ENCODE assay signal across 8 cellular contexts in genomic region chr3:99842826-99843589, GRCh38. TPM values are rescaled to one million over a fixed set of nuclear protein-coding genes. Genes with fewer than 3 reads are reported as not detected.
DNase-seq lines count a peak whose midpoint lies in the region; ATAC-seq, FAIRE-seq and TF ChIP-seq lines count a peak whose summit lies in the region.

No MANE protein-coding gene starts in this region.

- peaks cover 16% of the 10 kb centered on the region for H3K4me1 Mint-ChIP-seq in activated T-cell treated with anti-CD3 and anti-CD28 coated beads, Interleukin-2, amount 50 U/mL, for 4 hours (ENCODE audit: low read depth)

- no peak for TF ChIP-seq EP300 in tibial nerve (IDR thresholded peaks at IDR 0.05)

- H3K9me3 Mint-ChIP-seq in activated T-cell treated with anti-CD3 and anti-CD28 coated beads, Interleukin-2, amount 50 U/mL, for 4 hours = no peaks in the 10 kb centered on the region

- TF ChIP-seq CTCF in GM06990 (IDR thresholded peaks at IDR 0.05; ENCODE audit: insufficient read depth, low read length, poor library complexity, severe bottlenecking) (peak; percentile 51), bronchial epithelial cell (IDR thresholded peaks at IDR 0.05; ENCODE audit: insufficient read depth, low read length, severe bottlenecking) (peak; percentile 45), left lung (IDR thresholded peaks at IDR 0.05) (peak; percentile 25 to 56), tibial nerve (IDR thresholded peaks at IDR 0.05) (peak; percentile 53 to 82 (median 67))

- no peak for TF ChIP-seq POLR2A in tibial nerve (IDR thresholded peaks at IDR 0.05)

- H3K27ac ChIP-seq in left lung (peak overlapping the region in 1 of 2 donors; percentile 65), tibial nerve (peak overlapping the region in 3 of 4 donors; percentile 57 to 73 (median 61))

- H3K36me3 Mint-ChIP-seq in activated T-cell treated with anti-CD3 and anti-CD28 coated beads, Interleukin-2, amount 50 U/mL, for 4 hours (ENCODE audit: insufficient read depth) = peaks cover 5% of the 10 kb centered on the region

- intact Hi-C loops in left lung (cut with DNase I) = loop anchor here in 1 of 2 donors (5.0 kb wide), 1 partner anchor 414 kb away; no protein-coding TSS in a partner anchor

- no peak overlapping the region for H3K4me3 Mint-ChIP-seq in activated T-cell treated with anti-CD3 and anti-CD28 coated beads, Interleukin-2, amount 50 U/mL, for 4 hours

- H3K27me3 Mint-ChIP-seq in activated T-cell treated with anti-CD3 and anti-CD28 coated beads, Interleukin-2, amount 50 U/mL, for 4 hours (ENCODE audit: low read depth) = no peaks in the 10 kb centered on the region

- WGBS in tibial nerve, 2 donors = 44 to 45% methylated on average over 2 of the region's 2 CpGs

- no peaks in the 10 kb centered on the region for H3K36me3 ChIP-seq in GM06990 (ENCODE audit: control insufficient read depth, insufficient read depth, low read length)
- H3K36me3 ChIP-seq in bronchial epithelial cell (ENCODE audit: control insufficient read depth, insufficient read depth, low read length) = no peaks in the 10 kb centered on the region
- no peaks in the 10 kb centered on the region for H3K36me3 ChIP-seq in left lung
- H3K36me3 ChIP-seq in tibial nerve = no peaks in the 10 kb centered on the region

- H3K4me3 ChIP-seq in GM06990 (replicated peaks; ENCODE audit: low read depth, low read length) (no peak overlapping the region), bronchial epithelial cell (ENCODE audit: low read depth, low read length) (no peak overlapping the region), left lung (no peak overlapping the region), tibial nerve (no peak overlapping the region)

- H3K4me1 ChIP-seq in left lung (peaks cover 19 to 28% of the 10 kb centered on the region in 2 donors), tibial nerve (peaks cover 0 to 51% (median 19%) of the 10 kb centered on the region in 4 donors)

- no peak for FAIRE-seq in bronchial epithelial cell (lab: Jason Lieb, UNC)

- H3K9me3 ChIP-seq in left lung (no peaks in the 10 kb centered on the region), tibial nerve (no peaks in the 10 kb centered on the region)

- DNase-seq in GM06990 (ENCODE audit: extremely low read depth, insufficient read length) (no peak), NCI-H446 treated with DMSO at 0.1 percent for 48 hours (lab: John Stamatoyannopoulos, UW) (peak; percentile 71), bronchial epithelial cell (ENCODE audit: low read depth) (peak; percentile 56), left lung (no peak), tibial nerve (ENCODE audit: low spot score in 2 of 2) (no peak)
- no peak for DNase-seq in activated T-cell treated with anti-CD3 and anti-CD28 coated beads, Interleukin-2, amount 50 U/mL, for 4 hours

- ATAC-seq in HG02642 (IDR thresholded peaks at IDR 0.05; ENCODE audit: poor library complexity, unreplicated experiment) = peak; percentile 65
- ATAC-seq in left lung = peak; percentile 87
- no peak for ATAC-seq in HG03571 (IDR thresholded peaks at IDR 0.05; ENCODE audit: unreplicated experiment)
- ATAC-seq in activated T-cell treated with anti-CD3 and anti-CD28 coated beads, Interleukin-2, amount 50 U/mL, for 4 hours = no peak

- no peaks in the 10 kb centered on the region for H3K27me3 ChIP-seq in GM06990 (replicated peaks; ENCODE audit: control insufficient read depth, insufficient read depth, low read length)
- H3K27me3 ChIP-seq in bronchial epithelial cell (ENCODE audit: control insufficient read depth, insufficient read depth, low read length) = no peaks in the 10 kb centered on the region
- H3K27me3 ChIP-seq in left lung = no peaks in the 10 kb centered on the region
- no peaks in the 10 kb centered on the region for H3K27me3 ChIP-seq in tibial nerve

RNA-seq across cellular contexts. Expression of gene CMSS1, which starts 25.3 kb away (rescaled TPM):
- 15.9 and 21.3 TPM in 2 replicates for total RNA-seq in bronchial epithelial cell
- total RNA-seq in left lung = 10 to 100 TPM; 13.4 to 32.7 TPM
- 10 to 100 TPM in 3 of 4 donors, 1 to 10 TPM in 1; 5.5 to 29.1 (median 15.7) TPM for total RNA-seq in tibial nerve
- 100 to 1,000 TPM; 126 to 157 (median 136) TPM for total RNA-seq in activated T-cell treated with anti-CD3 and anti-CD28 coated beads, Interleukin-2, amount 50 U/mL, for 4 hours

Comparison
In these comparisons a context has a peak if more than half of its experiments do, and no peak if none do; other contexts are left out.
1. DNase-seq: peak in NCI-H446 treated with DMSO at 0.1 percent for 48 hours (single experiment) and bronchial epithelial cell (single experiment); none in GM06990 (single experiment), left lung (0 of 2), tibial nerve (0 of 2) and activated T-cell treated with anti-CD3 and anti-CD28 coated beads, Interleukin-2, amount 50 U/mL, for 4 hours (single experiment).
2. ATAC-seq: peak in HG02642 (single experiment) and left lung (single experiment); none in HG03571 (single experiment) and activated T-cell treated with anti-CD3 and anti-CD28 coated beads, Interleukin-2, amount 50 U/mL, for 4 hours (0 of 2).
3. Peak in every context shown above with its lines, with median percentiles within 50 percentile points of each other: CTCF ChIP-seq.